In the genomic region with DNA sequence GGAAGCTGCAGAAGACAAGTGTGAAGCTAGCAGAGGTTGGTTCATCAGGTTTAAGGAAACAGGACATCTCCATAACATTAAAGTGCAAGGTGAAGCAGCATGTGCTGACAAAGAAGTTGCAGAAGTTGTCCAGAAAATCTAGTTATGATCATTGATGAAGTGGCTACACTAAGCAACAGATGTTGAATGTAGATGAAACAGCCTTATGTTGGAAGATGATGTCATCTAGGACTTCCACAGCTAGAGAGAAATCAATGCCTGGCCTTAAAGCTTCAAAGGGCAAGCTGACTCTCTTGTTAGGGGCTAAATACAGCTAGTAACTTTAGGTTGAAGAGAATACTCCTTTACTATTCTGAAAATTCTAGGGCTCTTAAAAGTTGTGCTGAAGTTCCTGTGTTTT, we compare ENCODE assay signal across 30 cellular contexts.
"Had no signal": no experiment of that assay in that cellular context is flagged by ENCODE, and none has a peak within 500 bp of the region (broad histone marks: within the 10 kb centered on the region; RNA-seq: fewer than 3 reads in every experiment).

No MANE protein-coding gene starts in this region.

- H3K36me3 ChIP-seq: neural progenitor cell, ovary, spleen, suprapubic skin, tibial artery, transverse colon, upper lobe of left lung, vagina had no signal

- H3K27me3 ChIP-seq: neural progenitor cell, ovary, spleen, suprapubic skin, testis, tibial artery, transverse colon, upper lobe of left lung, vagina had no signal

- H3K4me1 ChIP-seq: neural progenitor cell, parathyroid adenoma, psoas muscle, spleen, suprapubic skin, testis, tibial artery, upper lobe of left lung, vagina had no signal

- DNase-seq: naive thymus-derived CD4-positive, alpha-beta T cell; natural killer cell; occipital lobe; ovary; posterior cingulate gyrus; psoas muscle; right cardiac atrium; spleen; stimulated activated CD4-positive, alpha-beta T cell treated with anti-CD3 and anti-CD28 coated beads, Interleukin-12 subunit alpha, Interleukin-12 subunit beta, amount 100 ng/mL, for 4 hours; stimulated activated CD4-positive, alpha-beta T cell treated with anti-CD3 and anti-CD28 coated beads, Interleukin-1b, Interleukin-23, amount 100 ng/mL, for 48 hours; stimulated activated CD4-positive, alpha-beta T cell treated with anti-CD3 and anti-CD28 coated beads, Interleukin-4, amount 100 ng/mL, for 1 hour; stimulated activated CD4-positive, alpha-beta T cell treated with anti-CD3 and anti-CD28 coated beads, Interleukin-4, amount 100 ng/mL, for 4 hours; stimulated activated CD8-positive, alpha-beta memory T cell treated with anti-CD3 and anti-CD28 coated beads, Interleukin-4, amount 100 ng/mL, for 48 hours; stimulated activated naive CD4-positive, alpha-beta T cell; stimulated activated naive CD8-positive, alpha-beta T cell treated with anti-CD3 and anti-CD28 coated beads, Interleukin-15, amount 100 ng/mL, for 72 hours; stimulated activated naive CD8-positive, alpha-beta T cell treated with anti-CD3 and anti-CD28 coated beads, Interleukin-15, Interleukin-2, amounts not matched to agents 100 U/mL and 50 U/mL, for 24 hours; substantia nigra; testis; tibial artery; transverse colon; upper lobe of left lung had no signal

- FAIRE-seq: urothelium cell line had no signal

- H2AFZ ChIP-seq: neural progenitor cell, parathyroid adenoma had no signal

- H3K9me3 ChIP-seq: ovary, psoas muscle, spleen, suprapubic skin, testis, tibial artery, transverse colon, upper lobe of left lung, vagina had no signal

- ATAC-seq: naive thymus-derived CD4-positive, alpha-beta T cell; natural killer cell; psoas muscle; right cardiac atrium; sciatic nerve; stimulated activated memory B cell treated with anti-CD40 and anti-IgM and Interleukin-4, amounts not matched to agents 10 μg/mL and 1 μg/mL and 100 μg/mL, for 72 hours; stimulated activated naive CD8-positive, alpha-beta T cell treated with anti-CD3 and anti-CD28 coated beads, Interleukin-15, amount 100 ng/mL, for 72 hours; stimulated activated naive CD8-positive, alpha-beta T cell treated with anti-CD3 and anti-CD28 coated beads, Interleukin-15, Interleukin-2, amounts not matched to agents 100 U/mL and 50 U/mL, for 24 hours had no signal

- H3K27ac ChIP-seq: neural progenitor cell, ovary, parathyroid adenoma, psoas muscle, skin epidermis, spleen, suprapubic skin, testis, tibial artery, transverse colon, upper lobe of left lung, vagina had no signal

- H3K4me3 ChIP-seq: neural progenitor cell, ovary, psoas muscle, skin epidermis, smooth muscle cell, spleen, suprapubic skin, testis, tibial artery, transverse colon, upper lobe of left lung, vagina had no signal

- H3K4me2 ChIP-seq: neural progenitor cell, smooth muscle cell had no signal

- H3K79me2 ChIP-seq: parathyroid adenoma had no signal

- H3K9ac ChIP-seq: neural progenitor cell, parathyroid adenoma had no signal
